In the genomic region with DNA sequence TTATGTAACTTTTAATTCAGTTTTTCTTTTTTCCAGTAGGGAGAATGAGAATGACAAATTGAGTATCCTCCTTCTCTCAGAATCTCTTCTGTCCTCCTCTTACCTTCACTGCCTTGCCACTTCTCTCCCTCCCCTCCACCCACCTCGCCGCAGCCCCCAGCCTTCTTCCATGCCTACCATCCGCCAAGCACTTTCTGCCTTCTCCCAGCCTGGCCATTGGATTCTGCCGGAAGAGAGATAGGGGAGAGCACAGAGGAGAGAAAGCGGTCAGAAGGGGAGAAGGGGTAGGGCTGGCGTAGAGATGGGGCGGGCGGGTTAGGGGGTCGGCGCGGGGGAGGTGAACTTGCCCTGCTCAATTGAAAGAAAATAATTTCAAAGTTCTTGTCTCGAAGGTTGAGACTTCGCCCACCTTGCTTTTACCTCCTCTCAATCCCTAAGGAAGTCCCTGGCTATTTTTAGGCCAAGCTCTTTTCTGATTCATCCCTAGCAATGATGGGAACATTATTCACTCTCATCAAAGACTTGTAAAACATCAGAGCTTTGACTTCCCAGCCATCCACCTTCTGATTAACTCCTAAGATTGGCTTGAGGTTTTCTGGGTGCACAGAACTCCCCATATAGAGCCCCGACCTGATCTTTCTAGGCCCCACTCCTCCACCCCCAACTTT, we compare ENCODE assay signal across 1 cellular context.
TF ChIP-seq lines count a peak whose summit lies in the region.

No MANE protein-coding gene starts in this region.

TF ChIP-seq in A549, 52 proteins besides CTCF, POLR2A, EP300 and RAD21 (continued from another document):
- TF ChIP-seq, protein P1, sequence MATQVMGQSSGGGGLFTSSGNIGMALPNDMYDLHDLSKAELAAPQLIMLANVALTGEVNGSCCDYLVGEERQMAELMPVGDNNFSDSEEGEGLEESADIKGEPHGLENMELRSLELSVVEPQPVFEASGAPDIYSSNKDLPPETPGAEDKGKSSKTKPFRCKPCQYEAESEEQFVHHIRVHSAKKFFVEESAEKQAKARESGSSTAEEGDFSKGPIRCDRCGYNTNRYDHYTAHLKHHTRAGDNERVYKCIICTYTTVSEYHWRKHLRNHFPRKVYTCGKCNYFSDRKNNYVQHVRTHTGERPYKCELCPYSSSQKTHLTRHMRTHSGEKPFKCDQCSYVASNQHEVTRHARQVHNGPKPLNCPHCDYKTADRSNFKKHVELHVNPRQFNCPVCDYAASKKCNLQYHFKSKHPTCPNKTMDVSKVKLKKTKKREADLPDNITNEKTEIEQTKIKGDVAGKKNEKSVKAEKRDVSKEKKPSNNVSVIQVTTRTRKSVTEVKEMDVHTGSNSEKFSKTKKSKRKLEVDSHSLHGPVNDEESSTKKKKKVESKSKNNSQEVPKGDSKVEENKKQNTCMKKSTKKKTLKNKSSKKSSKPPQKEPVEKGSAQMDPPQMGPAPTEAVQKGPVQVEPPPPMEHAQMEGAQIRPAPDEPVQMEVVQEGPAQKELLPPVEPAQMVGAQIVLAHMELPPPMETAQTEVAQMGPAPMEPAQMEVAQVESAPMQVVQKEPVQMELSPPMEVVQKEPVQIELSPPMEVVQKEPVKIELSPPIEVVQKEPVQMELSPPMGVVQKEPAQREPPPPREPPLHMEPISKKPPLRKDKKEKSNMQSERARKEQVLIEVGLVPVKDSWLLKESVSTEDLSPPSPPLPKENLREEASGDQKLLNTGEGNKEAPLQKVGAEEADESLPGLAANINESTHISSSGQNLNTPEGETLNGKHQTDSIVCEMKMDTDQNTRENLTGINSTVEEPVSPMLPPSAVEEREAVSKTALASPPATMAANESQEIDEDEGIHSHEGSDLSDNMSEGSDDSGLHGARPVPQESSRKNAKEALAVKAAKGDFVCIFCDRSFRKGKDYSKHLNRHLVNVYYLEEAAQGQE (IDR thresholded peaks at IDR 0.05): no peak
TF ChIP-seq in A549: peak in this region for 0.
